31 cellular contexts compared by ENCODE assay signal in the genomic region with DNA sequence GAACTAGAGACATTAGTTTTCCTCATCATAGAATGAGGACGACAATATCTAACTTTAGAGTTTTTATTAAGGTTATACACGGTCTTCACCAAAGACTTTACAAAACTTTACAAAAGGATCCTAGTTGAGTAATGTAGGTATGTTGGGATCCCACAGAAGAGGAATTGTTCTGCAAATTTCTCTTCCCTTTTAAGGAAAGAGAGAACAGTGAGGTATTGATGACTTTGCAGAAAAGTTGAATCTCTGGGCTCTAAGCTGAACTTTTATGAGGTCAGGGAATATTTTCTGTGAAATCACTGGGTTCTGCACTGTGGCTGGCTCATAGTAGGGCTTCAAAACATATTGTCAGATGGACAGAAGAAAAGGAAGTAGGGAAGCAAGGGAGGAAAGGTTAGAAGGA.
"Had no signal": no experiment of that assay in that cellular context is flagged by ENCODE, and none has a peak within 500 bp of the region (broad histone marks: within the 10 kb centered on the region; RNA-seq: fewer than 3 reads in every experiment).

No MANE protein-coding gene starts in this region.

- H2AFZ ChIP-seq: hepatocyte had no signal

- ATAC-seq: activated CD4-positive, alpha-beta T cell treated with anti-CD3 and anti-CD28 coated beads for 36 hours; activated CD8-positive, alpha-beta memory T cell treated with anti-CD3 and anti-CD28 coated beads, Interleukin-2, amount 10 ng/mL, durations not matched to agents 7 days and 5 days; activated CD8-positive, alpha-beta T cell treated with anti-CD3 and anti-CD28 coated beads, Interleukin-2, amount 10 ng/mL, durations not matched to agents 7 days and 5 days; activated naive CD8-positive, alpha-beta T cell treated with anti-CD3 and anti-CD28 coated beads, Interleukin-2, amount 50 U/mL, for 24 hours; body of pancreas; gastroesophageal sphincter; heart right ventricle had no signal

- H3K36me3 ChIP-seq: adrenal gland, esophagus squamous epithelium, gastroesophageal sphincter, heart right ventricle had no signal

- H3K27me3 ChIP-seq: adrenal gland, body of pancreas, hepatocyte had no signal

- H3K79me2 ChIP-seq: hepatocyte had no signal

- DNase-seq: activated CD4-positive, alpha-beta memory T cell treated with anti-CD3 and anti-CD28 coated beads for 36 hours; activated CD4-positive, alpha-beta T cell treated with anti-CD3 and anti-CD28 coated beads for 36 hours; activated CD4-positive, alpha-beta T cell treated with anti-CD3 and anti-CD28 coated beads, Interleukin-2, amount 10 ng/mL, durations not matched to agents 24 days and 14 days; activated CD4-positive, CD25-positive, alpha-beta regulatory T cell; activated CD4-positive, CD25-positive, alpha-beta regulatory T cell treated with anti-CD3 and anti-CD28 coated beads, Interleukin-2, amount 50 U/mL, for 72 hours; activated CD8-positive, alpha-beta memory T cell treated with anti-CD3 and anti-CD28 coated beads, Interleukin-2, amount 10 ng/mL, durations not matched to agents 7 days and 5 days; activated CD8-positive, alpha-beta memory T cell treated with anti-CD3 and anti-CD28 coated beads, Interleukin-2, amount 50 U/mL, for 4 hours; activated CD8-positive, alpha-beta T cell treated with anti-CD3 and anti-CD28 coated beads, Interleukin-2, amount 10 ng/mL, durations not matched to agents 7 days and 5 days; activated effector memory CD4-positive, alpha-beta T cell treated with anti-CD3 and anti-CD28 coated beads, Interleukin-2, amount 50 U/mL, for 16 hours; activated naive CD4-positive, alpha-beta T cell treated with anti-CD3 and anti-CD28 coated beads for 36 hours; activated naive CD8-positive, alpha-beta T cell treated with anti-CD3 and anti-CD28 coated beads for 36 hours; activated naive CD8-positive, alpha-beta T cell treated with anti-CD3 and anti-CD28 coated beads, Interleukin-2, amount 50 U/mL, for 24 hours; activated T-cell treated with anti-CD3 and anti-CD28 coated beads, Interleukin-2, amount 50 U/mL, for 1 hour; activated T-cell treated with anti-CD3 and anti-CD28 coated beads, Interleukin-2, amount 50 U/mL, for 48 hours; adrenal gland; amygdala; aorta; body of pancreas; central memory CD4-positive, alpha-beta T cell; dermis blood vessel endothelial cell; effector CD8-positive, alpha-beta T cell; esophagus squamous epithelium; foreskin melanocyte; heart right ventricle; T-helper 2 cell had no signal

- H3K9me3 ChIP-seq: adrenal gland, body of pancreas, esophagus squamous epithelium, gastroesophageal sphincter, heart right ventricle had no signal

- H3K4me2 ChIP-seq: hepatocyte had no signal

- FAIRE-seq: endometrium, endothelial cell of umbilical vein had no signal

- H3K4me3 ChIP-seq: adrenal gland, body of pancreas, coronary artery, esophagus squamous epithelium, gastroesophageal sphincter, heart right ventricle, hepatocyte had no signal

- H3K27ac ChIP-seq: adrenal gland, body of pancreas, coronary artery, epithelial cell of prostate, esophagus squamous epithelium, gastroesophageal sphincter, heart right ventricle, hepatocyte had no signal

- H3K4me1 ChIP-seq: adrenal gland, esophagus squamous epithelium, gastroesophageal sphincter, heart right ventricle had no signal
